In genomic region chr3:78258798-78259197, GRCh38 we compare ENCODE assay signal across 15 cellular contexts.
DNase-seq lines count a peak whose midpoint lies in the region; FAIRE-seq and TF ChIP-seq lines count a peak whose summit lies in the region.
"Had no signal": no experiment of that assay in that cellular context is flagged by ENCODE, and none has a peak within 500 bp of the region (broad histone marks: within the 10 kb centered on the region; RNA-seq: fewer than 3 reads in every experiment).

No MANE protein-coding gene starts in this region.

- H3K36me3 ChIP-seq in SJSA1 (no peaks in the 10 kb centered on the region), fibroblast of lung (ENCODE audit: control insufficient read depth, insufficient read depth, low read length) (no peaks in the 10 kb centered on the region)

- FAIRE-seq in H54 (lab: Jason Lieb, UNC): no peak
- FAIRE-seq: GM18507 had no signal

- no peaks in the 10 kb centered on the region for H3K79me2 ChIP-seq in fibroblast of lung (ENCODE audit: control insufficient read depth, insufficient read depth, low read length)

- H3K4me3 ChIP-seq in SJSA1: no peak overlapping the region
- no peak overlapping the region for H3K4me3 ChIP-seq in fibroblast of lung (replicated peaks in 1 of 4; ENCODE audit: control extremely low read depth in 1 of 4, insufficient read depth in 1 of 4, low read depth in 3 of 4, low read length in 4 of 4)

- no peak overlapping the region for H2AFZ ChIP-seq in fibroblast of lung (ENCODE audit: low read length)

- peak overlapping the region; percentile 85 for H3K27ac ChIP-seq in SJSA1
- peak overlapping the region; percentile 53 for H3K27ac ChIP-seq in fibroblast of lung (ENCODE audit: insufficient read depth, low read length)

- H3K4me1 ChIP-seq in SJSA1 (replicated peaks) (peaks cover 27% of the 10 kb centered on the region), fibroblast of lung (ENCODE audit: control insufficient read depth, extremely low read depth, insufficient read depth, low read length) (peaks cover 9% of the 10 kb centered on the region)

- no peak for TF ChIP-seq POLR2A in H54 (IDR thresholded peaks at IDR 0.05; ENCODE audit: low read depth, low read length)

- no peak overlapping the region for H3K9ac ChIP-seq in fibroblast of lung (ENCODE audit: insufficient read depth, low read length)

- H3K9me3 ChIP-seq in SJSA1 (replicated peaks) (no peaks in the 10 kb centered on the region), fibroblast of lung (ENCODE audit: control insufficient read depth, insufficient read depth, low read depth, low read length) (no peaks in the 10 kb centered on the region)

- no peak for TF ChIP-seq CTCF in fibroblast of lung (conservative IDR thresholded peaks at IDR 0.05 in 1 of 2, IDR thresholded peaks at IDR 0.05 in 1 of 2; ENCODE audit: low read depth in 1 of 2, low read length in 2 of 2)

- H3K27me3 ChIP-seq in SJSA1 (replicated peaks) (no peaks in the 10 kb centered on the region), fibroblast of lung (ENCODE audit: control insufficient read depth, insufficient read depth, low read length) (no peaks in the 10 kb centered on the region)

- peak; percentile 93 for DNase-seq in EL
- DNase-seq in SJSA1 (ENCODE audit: low read depth in 1 of 2, low spot score in 2 of 2): peak in 1 of 2 experiments; percentile 69
- peak; percentile 31 to 90 for DNase-seq in fibroblast of lung (ENCODE audit: low read depth in 2 of 2)
- peak; percentile 86 for DNase-seq in non-pigmented ciliary epithelial cell (ENCODE audit: low read depth)
- DNase-seq in SIG-M5 treated with dmso at 0.1 percent for 504 hours (lab: John Stamatoyannopoulos, UW; ENCODE audit: unreplicated experiment): no peak
- no peak for DNase-seq in activated CD4-positive, CD25-positive, alpha-beta regulatory T cell treated with anti-CD3 and anti-CD28 coated beads, Interleukin-2, amount 50 U/mL, for 72 hours
- no peak for DNase-seq in H54 (ENCODE audit: insufficient read length, low spot score)
- no peak for DNase-seq in HUDEP-2 (lab: John Stamatoyannopoulos, UW; ENCODE audit: unreplicated experiment in 76 of 76)
- DNase-seq: activated CD8-positive, alpha-beta memory T cell treated with anti-CD3 and anti-CD28 coated beads, Interleukin-2, amount 10 ng/mL, durations not matched to agents 7 days and 5 days; activated naive CD4-positive, alpha-beta T cell treated with anti-CD3 and anti-CD28 coated beads, Interleukin-2, amount 50 U/mL, for 16 hours; foreskin melanocyte; naive thymus-derived CD8-positive, alpha-beta T cell; NCI-H1436; NCI-H524 treated with DMSO at 0.1 percent for 48 hours had no signal

- H4K20me1 ChIP-seq in fibroblast of lung (ENCODE audit: control insufficient read depth, extremely low read depth, insufficient read depth, low read length): no peaks in the 10 kb centered on the region

- H3K4me2 ChIP-seq in fibroblast of lung (ENCODE audit: extremely low read depth, insufficient read depth, low read length): no peak overlapping the region

Comparison
In these comparisons a context has a peak if more than half of its experiments do, and no peak if none do; other contexts are left out.
1. DNase-seq: peak in EL (single experiment), fibroblast of lung (2 of 2) and non-pigmented ciliary epithelial cell (single experiment); none in SIG-M5 treated with dmso at 0.1 percent for 504 hours (single experiment), activated CD4-positive, CD25-positive, alpha-beta regulatory T cell treated with anti-CD3 and anti-CD28 coated beads, Interleukin-2, amount 50 U/mL, for 72 hours (single experiment), H54 (single experiment) and HUDEP-2 (0 of 76).